ENCODE assay signal across 8 cellular contexts in genomic region chr19:15836595-15837398, GRCh38. TPM values are rescaled to one million over a fixed set of nuclear protein-coding genes. Genes with fewer than 3 reads are reported as not detected.
DNase-seq lines count a peak whose midpoint lies in the region; ATAC-seq and TF ChIP-seq lines count a peak whose summit lies in the region.

No MANE protein-coding gene starts in this region.

- intact Hi-C loops in body of pancreas (cut with DNase I): no loop called here

- peak; percentile 94 for ATAC-seq in HG02973 (IDR thresholded peaks at IDR 0.05; ENCODE audit: unreplicated experiment)
- ATAC-seq in body of pancreas: peak; percentile 98

- WGBS in body of pancreas, 2 donors: 0% methylated on average over 22 to 46 of the region's 49 CpGs

- no peaks in the 10 kb centered on the region for H3K36me3 ChIP-seq in body of pancreas (replicated peaks in 1 of 2; ENCODE audit: insufficient read depth in 1 of 2, low read depth in 2 of 2)

- H3K27ac ChIP-seq in body of pancreas: peak overlapping the region; percentile 97 to 100 (median 98)

- H3K9me3 ChIP-seq in body of pancreas: no peaks in the 10 kb centered on the region

- H3K27me3 ChIP-seq in body of pancreas: no peaks in the 10 kb centered on the region

- no peak for TF ChIP-seq CTCF in body of pancreas (IDR thresholded peaks at IDR 0.05)

- DNase-seq in NCI-H1417 (lab: John Stamatoyannopoulos, UW): peak in 2 of 3 experiments; percentile 17 to 36
- no peak for DNase-seq in NCI-H1417 treated with DMSO at 0.1 percent for 48 hours (lab: John Stamatoyannopoulos, UW)
- peak; percentile 35 for DNase-seq in NCI-H2081 treated with DMSO at 0.1 percent for 48 hours (lab: John Stamatoyannopoulos, UW)
- DNase-seq in UCSD-AML1 (lab: John Stamatoyannopoulos, UW; ENCODE audit: unreplicated experiment): peak; percentile 88
- peak; percentile 95 to 98 (median 96) for DNase-seq in body of pancreas
- peak; percentile 95 for DNase-seq in iris pigment epithelial cell (ENCODE audit: low read depth)
- DNase-seq in stimulated activated CD4-positive, alpha-beta T cell treated with anti-CD3 and anti-CD28 coated beads, Interleukin-1b, Interleukin-23, amount 100 ng/mL, for 4 hours (ENCODE audit: low read depth in 2 of 2): peak; percentile 88 to 89

- TF ChIP-seq POLR2A in body of pancreas (IDR thresholded peaks at IDR 0.05): peak; percentile 85 to 96 (median 96)

- H3K4me3 ChIP-seq in body of pancreas: peak overlapping the region; percentile 54 to 67

- H3K4me1 ChIP-seq in body of pancreas: peaks cover 16% of the 10 kb centered on the region

RNA-seq across cellular contexts. Expression of gene OR10H1, which starts 21.3 kb away (rescaled TPM):
- total RNA-seq in body of pancreas: not detected

RNA-seq across cellular contexts. Expression of gene OR10H5, which starts 49.3 kb away (rescaled TPM):
- not detected for total RNA-seq in body of pancreas
